ENCODE assay signal across 1 cellular context in the genomic region with DNA sequence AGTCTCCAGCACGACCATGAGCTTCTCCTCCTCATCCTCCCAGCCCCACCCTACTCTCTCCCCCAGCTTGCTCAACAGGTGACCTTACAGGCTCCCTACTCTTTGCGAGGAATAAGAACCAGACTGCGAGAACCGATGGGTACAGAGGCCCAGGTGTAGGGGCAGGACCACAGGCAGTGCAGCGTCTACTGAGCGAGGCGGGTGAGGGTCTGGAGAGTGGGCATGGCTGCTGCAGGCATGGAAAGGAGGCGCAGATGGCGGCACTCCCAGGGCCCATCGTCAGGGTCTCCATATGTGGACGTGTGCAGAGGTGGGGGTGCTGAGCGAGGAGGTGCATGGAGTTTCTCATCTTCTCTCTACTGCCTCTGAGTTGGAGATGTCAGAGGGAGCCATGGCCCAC. TPM values are rescaled to one million over a fixed set of nuclear protein-coding genes. Genes with fewer than 3 reads are reported as not detected.
"Had no signal": no experiment of that assay in that cellular context is flagged by ENCODE, and none has a peak within 500 bp of the region (broad histone marks: within the 10 kb centered on the region; RNA-seq: fewer than 3 reads in every experiment).

No MANE protein-coding gene starts in this region.

RNA-seq across cellular contexts. Expression of a gene that starts 31.0 kb away (rescaled TPM):
- total RNA-seq: G401 had no signal
